Comparison of ENCODE assay signal across 8 cellular contexts in genomic region chr4:1166509-1167243, GRCh38. TPM values are rescaled to one million over a fixed set of nuclear protein-coding genes. Genes with fewer than 3 reads are reported as not detected.
A peak's percentile ranks its signal among the peaks of the same experiment; 100 is the strongest.
DNase-seq lines count a peak whose midpoint lies in the region; ATAC-seq and TF ChIP-seq lines count a peak whose summit lies in the region.

No MANE protein-coding gene starts in this region.

- H3K27ac ChIP-seq in SK-N-MC (no peak overlapping the region), hepatocyte (no peak overlapping the region), tibial artery (no peak overlapping the region)

- no peaks in the 10 kb centered on the region for H3K36me3 Mint-ChIP-seq in activated naive CD4-positive, alpha-beta T cell treated with anti-CD3 and anti-CD28 coated beads, Interleukin-2, amount 50 U/mL, for 24 hours

- H3K4me3 ChIP-seq in SK-N-MC (peak overlapping the region; percentile 87), hepatocyte (no peak overlapping the region), tibial artery (peak overlapping the region; percentile 55 to 58)

- H3K27me3 Mint-ChIP-seq in activated naive CD4-positive, alpha-beta T cell treated with anti-CD3 and anti-CD28 coated beads, Interleukin-2, amount 50 U/mL, for 24 hours, result peaks cover 2% of the 10 kb centered on the region

- WGBS in hepatocyte (ENCODE audit: low lambda C conversion rate, missing lambda C conversion rate), result 75% methylated on average over 24 of the region's 24 CpGs

- H3K27me3 ChIP-seq in hepatocyte, result peaks cover 19% of the 10 kb centered on the region
- H3K27me3 ChIP-seq in tibial artery, result peaks cover 0 to 26% of the 10 kb centered on the region in 2 donors

- no peaks in the 10 kb centered on the region for H3K9me3 Mint-ChIP-seq in activated naive CD4-positive, alpha-beta T cell treated with anti-CD3 and anti-CD28 coated beads, Interleukin-2, amount 50 U/mL, for 24 hours

- no peak overlapping the region for H3K27ac Mint-ChIP-seq in activated naive CD4-positive, alpha-beta T cell treated with anti-CD3 and anti-CD28 coated beads, Interleukin-2, amount 50 U/mL, for 24 hours

- intact Hi-C loops in tibial artery (cut with DNase I; ENCODE audit: low total_unique reads), result loop anchor here (1.0 to 10.0 kb wide), 3 partner anchors 34 to 178 kb away; partner anchors contain the start of gene UVSSA

- H3K9ac ChIP-seq in SK-N-MC (ENCODE audit: insufficient read length), result peak overlapping the region; percentile 79

- no peak for ATAC-seq in GM21529 (IDR thresholded peaks at IDR 0.05; ENCODE audit: unreplicated experiment)
- no peak for ATAC-seq in HG03045 (IDR thresholded peaks at IDR 0.05; ENCODE audit: unreplicated experiment)

- peak overlapping the region; percentile 87 for H3K4me3 Mint-ChIP-seq in activated naive CD4-positive, alpha-beta T cell treated with anti-CD3 and anti-CD28 coated beads, Interleukin-2, amount 50 U/mL, for 24 hours

- DNase-seq in activated naive CD4-positive, alpha-beta T cell treated with anti-CD3 and anti-CD28 coated beads, Interleukin-2, amount 50 U/mL, for 16 hours, result no peak
- DNase-seq in SK-N-MC (ENCODE audit: low read depth, low spot score) (no peak), hepatocyte (ENCODE audit: low spot score) (no peak), tibial artery (no peak), putamen (ENCODE audit: low spot score) (no peak)

- H3K4me1 ChIP-seq in hepatocyte (ENCODE audit: insufficient read depth) (peaks cover 12% of the 10 kb centered on the region), tibial artery (peaks cover 0 to 28% (median 18%) of the 10 kb centered on the region in 4 donors)

- H3K9me2 ChIP-seq in hepatocyte (replicated peaks; ENCODE audit: insufficient read depth), result no peaks in the 10 kb centered on the region

- no peak overlapping the region for H2AFZ ChIP-seq in hepatocyte

- no peak for TF ChIP-seq CTCF in hepatocyte (IDR thresholded peaks at IDR 0.05; ENCODE audit: poor library complexity)
- no peak for TF ChIP-seq CTCF in tibial artery (IDR thresholded peaks at IDR 0.05)

- peak overlapping the region; percentile 90 for H3K4me2 ChIP-seq in hepatocyte

- peaks cover 28% of the 10 kb centered on the region for H3K4me1 Mint-ChIP-seq in activated naive CD4-positive, alpha-beta T cell treated with anti-CD3 and anti-CD28 coated beads, Interleukin-2, amount 50 U/mL, for 24 hours

- H3K36me3 ChIP-seq in SK-N-MC (ENCODE audit: insufficient read depth, low read length) (no peaks in the 10 kb centered on the region), hepatocyte (replicated peaks; ENCODE audit: insufficient read depth, low read depth) (no peaks in the 10 kb centered on the region), tibial artery (no peaks in the 10 kb centered on the region)

- peaks cover 10% of the 10 kb centered on the region for H3K79me2 ChIP-seq in hepatocyte

- no peaks in the 10 kb centered on the region for H3K9me3 ChIP-seq in SK-N-MC (ENCODE audit: low read depth, low read length)
- H3K9me3 ChIP-seq in hepatocyte (ENCODE audit: low read depth), result no peaks in the 10 kb centered on the region
- H3K9me3 ChIP-seq in tibial artery, result no peaks in the 10 kb centered on the region

- H4K20me1 ChIP-seq in hepatocyte (ENCODE audit: insufficient read depth, poor library complexity, severe bottlenecking), result peaks cover 8% of the 10 kb centered on the region

RNA-seq across cellular contexts. Expression of gene SPON2, which starts 5.7 kb away (rescaled TPM):
- 308 and 403 TPM in 2 replicates for total RNA-seq in hepatocyte
- 1,210 and 1,380 TPM in 2 replicates for polyA plus RNA-seq in hepatocyte

RNA-seq across cellular contexts. Expression of gene RNF212, which starts 53.3 kb away (rescaled TPM):
- total RNA-seq in hepatocyte, result 3.0 and 10.4 TPM in 2 replicates
- 8.4 and 12.0 TPM in 2 replicates for polyA plus RNA-seq in hepatocyte
